Comparison of ENCODE assay signal across 33 cellular contexts in genomic region chr15:48941913-48942312, GRCh38. TPM values are rescaled to one million over a fixed set of nuclear protein-coding genes. Genes with fewer than 3 reads are reported as not detected.
"Had no signal": no experiment of that assay in that cellular context is flagged by ENCODE, and none has a peak within 500 bp of the region (broad histone marks: within the 10 kb centered on the region; RNA-seq: fewer than 3 reads in every experiment).

No MANE protein-coding gene starts in this region.

- FAIRE-seq: endometrium, endothelial cell of umbilical vein, frontal cortex had no signal

- H3K4me3 Mint-ChIP-seq: activated CD4-positive, alpha-beta memory T cell treated with anti-CD3 and anti-CD28 coated beads, Interleukin-2, amount 10 ng/mL, durations not matched to agents 7 days and 5 days; activated CD4-positive, alpha-beta T cell treated with anti-CD3 and anti-CD28 coated beads, Interleukin-2, amount 10 ng/mL, durations not matched to agents 7 days and 5 days; activated naive CD4-positive, alpha-beta T cell treated with anti-CD3 and anti-CD28 coated beads for 36 hours; activated naive CD4-positive, alpha-beta T cell treated with anti-CD3 and anti-CD28 coated beads, Interleukin-2, amount 50 U/mL, for 24 hours; activated naive CD8-positive, alpha-beta T cell treated with anti-CD3 and anti-CD28 coated beads for 36 hours; activated T-cell treated with anti-CD3 and anti-CD28 coated beads, Interleukin-2, amount 50 U/mL, for 24 hours; T-helper 17 cell; T-helper 2 cell treated with Interferon-gamma antibody and Interleukin-4, amounts not matched to agents 5 μg/mL and 100 μg/mL, for 36 hours; WTC11 had no signal

- H3K4me1 ChIP-seq: body of pancreas, colonic mucosa had no signal

- H3K36me3 Mint-ChIP-seq: activated naive CD4-positive, alpha-beta T cell treated with anti-CD3 and anti-CD28 coated beads, Interleukin-2, amount 50 U/mL, for 24 hours; activated naive CD8-positive, alpha-beta T cell treated with anti-CD3 and anti-CD28 coated beads for 36 hours; WTC11 had no signal

- H3K27me3 ChIP-seq: adrenal gland, body of pancreas, colonic mucosa had no signal

- DNase-seq: activated CD4-positive, alpha-beta memory T cell treated with anti-CD3 and anti-CD28 coated beads, Interleukin-2, amount 10 ng/mL, durations not matched to agents 7 days and 5 days; activated CD4-positive, alpha-beta T cell treated with anti-CD3 and anti-CD28 coated beads for 1 hour; activated CD4-positive, alpha-beta T cell treated with anti-CD3 and anti-CD28 coated beads for 4 hours; activated CD4-positive, alpha-beta T cell treated with anti-CD3 and anti-CD28 coated beads, Interleukin-2, amount 10 ng/mL, durations not matched to agents 7 days and 5 days; activated CD4-positive, alpha-beta T cell treated with anti-CD3 and anti-CD28 coated beads, Interleukin-2, amount 50 U/mL, for 4 hours; activated CD8-positive, alpha-beta memory T cell treated with anti-CD3 and anti-CD28 coated beads for 24 hours; activated CD8-positive, alpha-beta memory T cell treated with anti-CD3 and anti-CD28 coated beads, Interleukin-2, amount 50 U/mL, for 48 hours; activated effector memory CD4-positive, alpha-beta T cell treated with anti-CD3 and anti-CD28 coated beads, Interleukin-2, amount 50 U/mL, for 16 hours; activated naive CD4-positive, alpha-beta T cell treated with anti-CD3 and anti-CD28 coated beads for 36 hours; activated naive CD8-positive, alpha-beta T cell treated with anti-CD3 and anti-CD28 coated beads for 36 hours; activated naive CD8-positive, alpha-beta T cell treated with anti-CD3 and anti-CD28 coated beads, Interleukin-2, amount 50 U/mL, for 24 hours; activated T-cell treated with anti-CD3 and anti-CD28 coated beads for 4 hours; activated T-cell treated with anti-CD3 and anti-CD28 coated beads, Interleukin-2, amount 50 U/mL, for 24 hours; activated T-cell treated with anti-CD3 and anti-CD28 coated beads, Interleukin-2, amount 50 U/mL, for 72 hours; adrenal gland; amygdala; aorta; body of pancreas; colonic mucosa; effector CD8-positive, alpha-beta T cell; foreskin fibroblast; head of caudate nucleus; T-helper 1 cell; T-helper 17 cell had no signal

- ATAC-seq: activated naive CD8-positive, alpha-beta T cell treated with anti-CD3 and anti-CD28 coated beads, Interleukin-2, amount 50 U/mL, for 24 hours; activated T-cell treated with anti-CD3 and anti-CD28 coated beads, Interleukin-2, amount 50 U/mL, for 72 hours; activated T-helper 17 cell treated with anti-CD3 and anti-CD28 coated beads, Interleukin-2, amount 50 U/mL, for 72 hours; body of pancreas; esophagus mucosa; T-helper 17 cell; WTC11 had no signal

- H3K36me3 ChIP-seq: adrenal gland, colonic mucosa had no signal

- H3K9me3 ChIP-seq: adrenal gland, body of pancreas, colonic mucosa had no signal

- H3K4me1 Mint-ChIP-seq: WTC11 had no signal

- H3K27ac Mint-ChIP-seq: activated CD4-positive, alpha-beta T cell treated with anti-CD3 and anti-CD28 coated beads, Interleukin-2, amount 10 ng/mL, durations not matched to agents 7 days and 5 days; activated naive CD4-positive, alpha-beta T cell treated with anti-CD3 and anti-CD28 coated beads for 36 hours; activated naive CD4-positive, alpha-beta T cell treated with anti-CD3 and anti-CD28 coated beads, Interleukin-2, amount 50 U/mL, for 24 hours; activated naive CD8-positive, alpha-beta T cell treated with anti-CD3 and anti-CD28 coated beads for 36 hours; activated naive CD8-positive, alpha-beta T cell treated with anti-CD3 and anti-CD28 coated beads, Interleukin-2, amount 50 U/mL, for 24 hours; T-helper 17 cell; WTC11 had no signal

- H3K27ac ChIP-seq: adrenal gland, body of pancreas, colonic mucosa, VCaP had no signal

- H3K4me3 ChIP-seq: adrenal gland, body of pancreas, colonic mucosa had no signal

- H3K9me3 Mint-ChIP-seq: activated CD4-positive, alpha-beta memory T cell treated with anti-CD3 and anti-CD28 coated beads, Interleukin-2, amount 10 ng/mL, durations not matched to agents 7 days and 5 days; activated CD4-positive, alpha-beta T cell treated with anti-CD3 and anti-CD28 coated beads, Interleukin-2, amount 10 ng/mL, durations not matched to agents 7 days and 5 days; activated naive CD4-positive, alpha-beta T cell treated with anti-CD3 and anti-CD28 coated beads for 36 hours; activated naive CD4-positive, alpha-beta T cell treated with anti-CD3 and anti-CD28 coated beads, Interleukin-2, amount 50 U/mL, for 24 hours; activated naive CD8-positive, alpha-beta T cell treated with anti-CD3 and anti-CD28 coated beads for 36 hours; activated T-cell treated with anti-CD3 and anti-CD28 coated beads, Interleukin-2, amount 50 U/mL, for 24 hours; activated T-helper 17 cell treated with anti-CD3 and anti-CD28 coated beads, Interleukin-2, amount 50 U/mL, for 72 hours; WTC11 had no signal

RNA-seq across cellular contexts. Expression of gene SHC4, which starts 21.8 kb away (rescaled TPM):
- total RNA-seq: esophagus mucosa had no signal
- polyA plus RNA-seq: endothelial cell of umbilical vein had no signal
